In the genomic region with DNA sequence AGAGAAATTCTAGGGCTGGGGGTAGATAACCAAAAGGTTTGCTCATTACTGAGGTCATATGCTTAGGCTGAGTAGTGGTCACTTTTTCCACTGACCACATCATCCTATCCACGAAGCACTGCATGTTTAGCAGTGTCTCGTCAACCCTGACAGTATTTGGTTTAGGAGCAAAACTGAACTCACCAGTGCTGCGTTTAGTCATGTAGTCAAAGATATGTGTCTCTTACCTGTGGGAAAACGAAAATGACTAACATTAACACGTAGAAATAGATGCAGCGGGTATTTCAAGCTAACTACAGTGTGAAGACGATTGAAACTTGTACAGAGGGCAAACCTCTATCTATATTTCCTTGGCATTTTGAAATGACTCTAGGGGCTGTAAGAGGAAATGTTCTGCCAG, we compare ENCODE assay signal across 20 cellular contexts. TPM values are rescaled to one million over a fixed set of nuclear protein-coding genes. Genes with fewer than 3 reads are reported as not detected.
DNase-seq lines count a peak whose midpoint lies in the region; ATAC-seq and TF ChIP-seq lines count a peak whose summit lies in the region.
"Had no signal": no experiment of that assay in that cellular context is flagged by ENCODE, and none has a peak within 500 bp of the region (broad histone marks: within the 10 kb centered on the region; RNA-seq: fewer than 3 reads in every experiment).

No MANE protein-coding gene starts in this region.

- H3K9me3 Mint-ChIP-seq in T-helper 2 cell treated with Interferon-gamma antibody and Interleukin-4, amounts not matched to agents 5 μg/mL and 100 μg/mL, for 36 hours: no peaks in the 10 kb centered on the region
- no peaks in the 10 kb centered on the region for H3K9me3 Mint-ChIP-seq in neural progenitor cell

- peak overlapping the region; percentile 57 for H3K4me3 Mint-ChIP-seq in T-helper 2 cell treated with Interferon-gamma antibody and Interleukin-4, amounts not matched to agents 5 μg/mL and 100 μg/mL, for 36 hours
- H3K4me3 Mint-ChIP-seq in neural progenitor cell (no peak overlapping the region), T-helper 17 cell (no peak overlapping the region)

- H4K20me1 ChIP-seq in neural progenitor cell (ENCODE audit: low read depth): no peaks in the 10 kb centered on the region

- H3K4me1 ChIP-seq in neural progenitor cell: no peaks in the 10 kb centered on the region
- H3K4me1 ChIP-seq: tibial nerve had no signal

- H2AFZ ChIP-seq in neural progenitor cell (replicated peaks): no peak overlapping the region

- ATAC-seq in activated CD4-positive, CD25-positive, alpha-beta regulatory T cell treated with anti-CD3 and anti-CD28 coated beads, Interleukin-2, amount 50 U/mL, for 24 hours: peak; percentile 6 to 63
- peak; percentile 60 for ATAC-seq in HG02588 (IDR thresholded peaks at IDR 0.05; ENCODE audit: unreplicated experiment)
- ATAC-seq in GM18502 (IDR thresholded peaks at IDR 0.05; ENCODE audit: poor library complexity, unreplicated experiment): no peak
- ATAC-seq in T-helper 17 cell: no peak
- ATAC-seq: K562 had no signal

- H3K9ac ChIP-seq in neural progenitor cell: no peak overlapping the region

- DNase-seq in activated CD4-positive, CD25-positive, alpha-beta regulatory T cell treated with anti-CD3 and anti-CD28 coated beads, Interleukin-2, amount 50 U/mL, for 72 hours: no peak
- peak; percentile 70 for DNase-seq in T-helper 2 cell treated with Interferon-gamma antibody and Interleukin-4, amounts not matched to agents 5 μg/mL and 100 μg/mL, for 36 hours (ENCODE audit: low spot score)
- DNase-seq in neural progenitor cell (ENCODE audit: low spot score) (no peak), NCI-H524 treated with DMSO at 0.1 percent for 48 hours (lab: John Stamatoyannopoulos, UW) (no peak), T-helper 17 cell (no peak)
- DNase-seq: activated effector memory CD4-positive, alpha-beta T cell treated with Interleukin-2 at 50 U/mL for 16 hours; glutamatergic neuron; mammary epithelial cell; NCI-H1436 treated with DMSO at 0.1 percent for 48 hours; NCI-H510A treated with DMSO at 0.1 percent for 48 hours; occipital lobe; stimulated activated CD4-positive, alpha-beta T cell treated with anti-CD3 and anti-CD28 coated beads, Interleukin-1b, Interleukin-23, amount 100 ng/mL, for 48 hours; stimulated activated naive CD4-positive, alpha-beta T cell treated with Interleukin-2 at 50 U/mL for 16 hours had no signal

- H3K27me3 Mint-ChIP-seq in T-helper 2 cell treated with Interferon-gamma antibody and Interleukin-4, amounts not matched to agents 5 μg/mL and 100 μg/mL, for 36 hours (ENCODE audit: low read depth): no peaks in the 10 kb centered on the region
- H3K27me3 Mint-ChIP-seq in neural progenitor cell (ENCODE audit: insufficient read depth, low read depth): peaks cover 5% of the 10 kb centered on the region
- H3K27me3 Mint-ChIP-seq in T-helper 17 cell: no peaks in the 10 kb centered on the region

- H3K27ac ChIP-seq in neural progenitor cell: no peak overlapping the region
- H3K27ac ChIP-seq: 22Rv1, coronary artery, tibial nerve had no signal

- peaks cover 74% of the 10 kb centered on the region for H3K36me3 Mint-ChIP-seq in T-helper 2 cell treated with Interferon-gamma antibody and Interleukin-4, amounts not matched to agents 5 μg/mL and 100 μg/mL, for 36 hours (ENCODE audit: low read depth)
- H3K36me3 Mint-ChIP-seq in neural progenitor cell (peaks cover 43% of the 10 kb centered on the region), T-helper 17 cell (ENCODE audit: low read depth) (peaks cover 10% of the 10 kb centered on the region)

- H3K27ac Mint-ChIP-seq in T-helper 2 cell treated with Interferon-gamma antibody and Interleukin-4, amounts not matched to agents 5 μg/mL and 100 μg/mL, for 36 hours: peak overlapping the region; percentile 73
- peak overlapping the region; percentile 60 for H3K27ac Mint-ChIP-seq in neural progenitor cell
- H3K27ac Mint-ChIP-seq in T-helper 17 cell: no peak overlapping the region

- no peak for TF ChIP-seq CTCF in neural progenitor cell (IDR thresholded peaks at IDR 0.05)

- no peaks in the 10 kb centered on the region for H3F3A ChIP-seq in neural progenitor cell (ENCODE audit: low read depth)

- H3K4me3 ChIP-seq in neural progenitor cell: no peak overlapping the region
- H3K4me3 ChIP-seq: coronary artery, K562, tibial nerve had no signal

- no peaks in the 10 kb centered on the region for H3K9me3 ChIP-seq in neural progenitor cell (ENCODE audit: low read depth)
- H3K9me3 ChIP-seq in T-helper 17 cell (ENCODE audit: control insufficient read depth, low read length, poor library complexity, severe bottlenecking): no peaks in the 10 kb centered on the region
- H3K9me3 ChIP-seq: tibial nerve had no signal

- H3K36me3 ChIP-seq in neural progenitor cell: peaks cover 3% of the 10 kb centered on the region

- H3K27me3 ChIP-seq in neural progenitor cell: no peaks in the 10 kb centered on the region
- H3K27me3 ChIP-seq: tibial nerve had no signal

- H3K79me2 ChIP-seq in neural progenitor cell (ENCODE audit: low read depth): no peaks in the 10 kb centered on the region

- no peak overlapping the region for H3K4me2 ChIP-seq in neural progenitor cell

- peaks cover 34% of the 10 kb centered on the region for H3K4me1 Mint-ChIP-seq in T-helper 2 cell treated with Interferon-gamma antibody and Interleukin-4, amounts not matched to agents 5 μg/mL and 100 μg/mL, for 36 hours (ENCODE audit: low read depth)
- peaks cover 5% of the 10 kb centered on the region for H3K4me1 Mint-ChIP-seq in neural progenitor cell
- H3K4me1 Mint-ChIP-seq in T-helper 17 cell: no peaks in the 10 kb centered on the region

RNA-seq across cellular contexts. Expression of a gene that starts 34.6 kb away (rescaled TPM):
- total RNA-seq in neural progenitor cell (ENCODE audit: low replicate concordance): 49.3 and 54.5 TPM in 2 replicates
- 10 to 100 TPM; 29.0 to 31.1 TPM for total RNA-seq in T-helper 17 cell

RNA-seq across cellular contexts. Expression of a gene that starts 42.5 kb away (rescaled TPM):
- total RNA-seq in neural progenitor cell (ENCODE audit: low replicate concordance): 2.4 and 3.2 TPM in 2 replicates
- under 1 TPM; 0.12 to 0.16 TPM for total RNA-seq in T-helper 17 cell

Comparison
In these comparisons a context has a peak if more than half of its experiments do, and no peak if none do; other contexts are left out.
1. ATAC-seq: peak in activated CD4-positive, CD25-positive, alpha-beta regulatory T cell treated with anti-CD3 and anti-CD28 coated beads, Interleukin-2, amount 50 U/mL, for 24 hours (2 of 2) and HG02588 (single experiment); none in GM18502 (single experiment) and T-helper 17 cell (single experiment).